ENCODE assay signal across 9 cellular contexts in genomic region chr16:29626778-29627331, GRCh38. TPM values are rescaled to one million over a fixed set of nuclear protein-coding genes. Genes with fewer than 3 reads are reported as not detected.
DNase-seq lines count a peak whose midpoint lies in the region; ATAC-seq and TF ChIP-seq lines count a peak whose summit lies in the region.
"Not testable (repeated sequence)": the region's sequence is repeated elsewhere in the genome, so short reads cannot be mapped to it uniquely, and the experiment has no call there.
"Had no signal": no experiment of that assay in that cellular context is flagged by ENCODE, and none has a peak within 500 bp of the region (broad histone marks: within the 10 kb centered on the region; RNA-seq: fewer than 3 reads in every experiment).

No MANE protein-coding gene starts in this region.

- not testable (repeated sequence) for H3K9me3 Mint-ChIP-seq in activated CD8-positive, alpha-beta T cell treated with anti-CD3 and anti-CD28 coated beads, Interleukin-2, amount 10 ng/mL, durations not matched to agents 7 days and 5 days (ENCODE audit: insufficient read depth); activated naive CD4-positive, alpha-beta T cell treated with anti-CD3 and anti-CD28 coated beads, Interleukin-2, amount 50 U/mL, for 24 hours

- CTCF ChIA-PET in activated CD8-positive, alpha-beta T cell treated with anti-CD3 and anti-CD28 coated beads, Interleukin-2, amount 10 ng/mL, durations not matched to agents 7 days and 5 days (lab: Charles Lee) = not testable (repeated sequence)

- DNase-seq in NB4 (ENCODE audit: low read depth) = peak; percentile 76
- peak; percentile 84 for DNase-seq in activated CD8-positive, alpha-beta T cell treated with anti-CD3 and anti-CD28 coated beads, Interleukin-2, amount 10 ng/mL, durations not matched to agents 7 days and 5 days
- not testable (repeated sequence) for DNase-seq in lung (ENCODE audit: low spot score)
- peak in 2 of 3 donors; percentile 16 to 25 for DNase-seq in stimulated activated CD4-positive, alpha-beta T cell treated with anti-CD3 and anti-CD28 coated beads, TNF-alpha, amount 100 ng/mL, for 1 hour (ENCODE audit: low read depth in 3 of 3, low spot score in 1 of 3)

- H3K4me3 ChIP-seq in NB4 (ENCODE audit: low read depth, low read length); lung: not testable (repeated sequence)

- not testable (repeated sequence) for TF ChIP-seq CTCF in NB4 (IDR thresholded peaks at IDR 0.05; ENCODE audit: low read depth, low read length); lung (IDR thresholded peaks at IDR 0.05; ENCODE audit: control extremely low read depth, extremely low read depth)

- H3K27me3 ChIP-seq in lung (ENCODE audit: control insufficient read depth, insufficient read depth) = not testable (repeated sequence)

- peak overlapping the region; percentile 96 for H3K27ac Mint-ChIP-seq in activated CD8-positive, alpha-beta T cell treated with anti-CD3 and anti-CD28 coated beads, Interleukin-2, amount 10 ng/mL, durations not matched to agents 7 days and 5 days
- H3K27ac Mint-ChIP-seq in activated naive CD4-positive, alpha-beta T cell treated with anti-CD3 and anti-CD28 coated beads, Interleukin-2, amount 50 U/mL, for 24 hours = peak overlapping the region; percentile 86

- peak overlapping the region in 1 of 2 donors; percentile 42 for H3K27ac ChIP-seq in lung (ENCODE audit: low read depth in 1 of 2, low read length in 1 of 2)

- not testable (repeated sequence) for H3K27me3 Mint-ChIP-seq in activated CD8-positive, alpha-beta T cell treated with anti-CD3 and anti-CD28 coated beads, Interleukin-2, amount 10 ng/mL, durations not matched to agents 7 days and 5 days (ENCODE audit: low read depth); activated naive CD4-positive, alpha-beta T cell treated with anti-CD3 and anti-CD28 coated beads, Interleukin-2, amount 50 U/mL, for 24 hours

- not testable (repeated sequence) for H3K9me3 ChIP-seq in lung (ENCODE audit: control insufficient read depth in 2 of 2, insufficient read depth in 1 of 2, low read length in 1 of 2)

- 37 to 65% methylated on average over 14 of the region's 16 CpGs for WGBS in lung, 2 donors

- H3K36me3 ChIP-seq in lung (ENCODE audit: control insufficient read depth in 2 of 2, insufficient read depth in 2 of 2, low read length in 2 of 2) = not testable (repeated sequence)

- POLR2A ChIA-PET in activated CD8-positive, alpha-beta T cell treated with anti-CD3 and anti-CD28 coated beads, Interleukin-2, amount 10 ng/mL, durations not matched to agents 7 days and 5 days (lab: Charles Lee) = not testable (repeated sequence)

- peak; percentile 57 for ATAC-seq in GM19025 (IDR thresholded peaks at IDR 0.05; ENCODE audit: low read depth, unreplicated experiment)
- peak; percentile 74 for ATAC-seq in HG02870 (IDR thresholded peaks at IDR 0.05; ENCODE audit: unreplicated experiment)
- peak; percentile 84 for ATAC-seq in activated CD8-positive, alpha-beta T cell treated with anti-CD3 and anti-CD28 coated beads, Interleukin-2, amount 10 ng/mL, durations not matched to agents 7 days and 5 days
- peak; percentile 37 for ATAC-seq in lung (ENCODE audit: insufficient read depth, low FRiP score)

- H3K4me3 Mint-ChIP-seq in activated CD8-positive, alpha-beta T cell treated with anti-CD3 and anti-CD28 coated beads, Interleukin-2, amount 10 ng/mL, durations not matched to agents 7 days and 5 days = peak overlapping the region; percentile 61
- H3K4me3 Mint-ChIP-seq in activated naive CD4-positive, alpha-beta T cell treated with anti-CD3 and anti-CD28 coated beads, Interleukin-2, amount 50 U/mL, for 24 hours = peak overlapping the region; percentile 39

- not testable (repeated sequence) for TF ChIP-seq POLR2A in NB4 (IDR thresholded peaks at IDR 0.05; ENCODE audit: extremely low read depth, insufficient read length)

- not testable (repeated sequence) for H3K4me1 ChIP-seq in lung (ENCODE audit: control insufficient read depth in 2 of 2, insufficient read depth in 2 of 2, low read length in 2 of 2)

- peaks cover 27% of the 10 kb centered on the region for H3K4me1 Mint-ChIP-seq in activated CD8-positive, alpha-beta T cell treated with anti-CD3 and anti-CD28 coated beads, Interleukin-2, amount 10 ng/mL, durations not matched to agents 7 days and 5 days (ENCODE audit: low read depth)
- not testable (repeated sequence) for H3K4me1 Mint-ChIP-seq in activated naive CD4-positive, alpha-beta T cell treated with anti-CD3 and anti-CD28 coated beads, Interleukin-2, amount 50 U/mL, for 24 hours

- not testable (repeated sequence) for H3K36me3 Mint-ChIP-seq in activated CD8-positive, alpha-beta T cell treated with anti-CD3 and anti-CD28 coated beads, Interleukin-2, amount 10 ng/mL, durations not matched to agents 7 days and 5 days (ENCODE audit: low read depth); activated naive CD4-positive, alpha-beta T cell treated with anti-CD3 and anti-CD28 coated beads, Interleukin-2, amount 50 U/mL, for 24 hours

RNA-seq across cellular contexts. Expression of gene SPN, which starts 36.2 kb away (rescaled TPM):
- total RNA-seq in activated CD8-positive, alpha-beta T cell treated with anti-CD3 and anti-CD28 coated beads, Interleukin-2, amount 10 ng/mL, durations not matched to agents 7 days and 5 days = 100 to 1,000 TPM; 339 to 352 TPM
- 10 to 100 TPM in 1 of 2 donors, 1 to 10 TPM in 1; 5.8 to 52.5 TPM for total RNA-seq in lung
- 10 to 100 TPM; 10.5 to 14.4 TPM for polyA plus RNA-seq in lung
- total RNA-seq: bronchial epithelial cell, mammary epithelial cell had no signal
- polyA plus RNA-seq: mammary epithelial cell had no signal

RNA-seq across cellular contexts. Expression of gene QPRT, which starts 52.1 kb away (rescaled TPM):
- total RNA-seq in activated CD8-positive, alpha-beta T cell treated with anti-CD3 and anti-CD28 coated beads, Interleukin-2, amount 10 ng/mL, durations not matched to agents 7 days and 5 days = 10 to 100 TPM in 1 of 2 experiments, 1 to 10 TPM in 1; 8.6 to 10.2 TPM
- 10 to 100 TPM; 22.0 to 23.1 TPM for total RNA-seq in lung
- 1 to 10 TPM; 8.7 to 9.6 TPM for polyA plus RNA-seq in lung

Comparison
In these comparisons a context has a peak if more than half of its experiments do, and no peak if none do; other contexts are left out.
1. RNA of gene SPN, which starts 36.2 kb away (total RNA-seq): 339 to 352 TPM in activated CD8-positive, alpha-beta T cell treated with anti-CD3 and anti-CD28 coated beads, Interleukin-2, amount 10 ng/mL, durations not matched to agents 7 days and 5 days; 5.8 to 52.5 TPM in lung; every median in the first group is over 4 times any median in the second.
2. Peak in every context shown above with its lines, with median percentiles within 50 percentile points of each other: ATAC-seq.